In the genomic region with DNA sequence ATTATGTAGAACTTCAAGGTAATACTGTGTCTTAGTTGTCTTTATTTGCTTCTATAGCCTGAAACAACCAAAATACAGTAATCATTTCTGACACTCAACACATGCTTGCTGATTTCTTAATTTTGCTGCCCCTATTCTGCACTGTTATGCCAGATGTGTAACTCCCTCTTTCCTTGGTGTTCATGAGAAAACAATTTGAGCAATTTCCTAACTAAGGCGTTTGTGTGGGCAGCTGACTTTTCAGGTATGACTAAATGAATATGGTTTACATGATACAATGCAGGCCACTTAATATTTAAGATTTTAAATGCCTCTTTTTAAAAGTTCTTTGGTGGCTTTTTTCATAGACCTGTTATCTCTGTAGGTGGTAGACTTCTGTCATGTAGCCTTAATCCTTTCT, we compare ENCODE assay signal across 20 cellular contexts. TPM values are rescaled to one million over a fixed set of nuclear protein-coding genes. Genes with fewer than 3 reads are reported as not detected.
DNase-seq lines count a peak whose midpoint lies in the region; ATAC-seq and TF ChIP-seq lines count a peak whose summit lies in the region.
"Had no signal": no experiment of that assay in that cellular context is flagged by ENCODE, and none has a peak within 500 bp of the region (broad histone marks: within the 10 kb centered on the region; RNA-seq: fewer than 3 reads in every experiment).

No MANE protein-coding gene starts in this region.

- H3K4me3 ChIP-seq in epithelial cell of esophagus (ENCODE audit: low read length) (no peak overlapping the region), colonic mucosa (no peak overlapping the region), brain microvascular endothelial cell (ENCODE audit: low read depth, low read length) (no peak overlapping the region)
- H3K4me3 ChIP-seq: BLaER1 treated with 17β-estradiol and CSF1 and Interleukin-3, amounts not matched to agents 10 nM and 100 nM; SJSA1 had no signal

- H3K27ac ChIP-seq in colonic mucosa (no peak overlapping the region), brain microvascular endothelial cell (no peak overlapping the region)
- H3K27ac ChIP-seq: BLaER1 treated with 17β-estradiol and CSF1 and Interleukin-3, amounts not matched to agents 10 nM and 100 nM; SJSA1 had no signal

- no peaks in the 10 kb centered on the region for H3K27me3 ChIP-seq in colonic mucosa
- H3K27me3 ChIP-seq in brain microvascular endothelial cell (replicated peaks), result no peaks in the 10 kb centered on the region
- H3K27me3 ChIP-seq: BLaER1 treated with 17β-estradiol and CSF1 and Interleukin-3, amounts not matched to agents 10 nM and 100 nM; SJSA1 had no signal

- no peaks in the 10 kb centered on the region for H3K9me3 ChIP-seq in colonic mucosa
- H3K9me3 ChIP-seq: SJSA1 had no signal

- no peak for ATAC-seq in HG03571 (IDR thresholded peaks at IDR 0.05; ENCODE audit: unreplicated experiment)
- ATAC-seq: Right ventricle myocardium inferior had no signal

- in situ Hi-C loops in brain microvascular endothelial cell (cut with HindIII; ENCODE audit: low pct_ligation_motif_present, low sequenced_read_pairs), result no loop called here

- DNase-seq in ELR (ENCODE audit: low read depth), result peak; percentile 32
- DNase-seq in HS-5 (ENCODE audit: low read depth), result peak; percentile 39
- DNase-seq in epithelial cell of esophagus (ENCODE audit: low read depth), result peak; percentile 62
- no peak for DNase-seq in colonic mucosa
- DNase-seq in brain microvascular endothelial cell, result no peak
- DNase-seq in activated CD8-positive, alpha-beta memory T cell treated with anti-CD3 and anti-CD28 coated beads, Interleukin-2, amount 50 U/mL, for 4 hours, result no peak
- DNase-seq: CD4-positive, alpha-beta memory T cell; GDM1; H7; Karpas-422; NCI-H1694; NCI-H2081; NCI-H2171 treated with DMSO at 0.1 percent for 48 hours; NCI-H446; NCI-H526 treated with DMSO at 0.1 percent for 48 hours; OCI-M1 had no signal

- no peak overlapping the region for H3K9ac ChIP-seq in colonic mucosa (ENCODE audit: low read depth in 2 of 2, low read length in 2 of 2)
- H3K9ac ChIP-seq: BLaER1 treated with 17β-estradiol and CSF1 and Interleukin-3, amounts not matched to agents 10 nM and 100 nM had no signal

- TF ChIP-seq CTCF in epithelial cell of esophagus (IDR thresholded peaks at IDR 0.05; ENCODE audit: insufficient read depth, low read depth, low read length, missing control alignments) (no peak), colonic mucosa (IDR thresholded peaks at IDR 0.05) (no peak), brain microvascular endothelial cell (IDR thresholded peaks at IDR 0.05; ENCODE audit: low read depth, low read length, missing control alignments) (no peak)

- no peaks in the 10 kb centered on the region for H3K36me3 ChIP-seq in colonic mucosa
- no peaks in the 10 kb centered on the region for H3K36me3 ChIP-seq in brain microvascular endothelial cell (replicated peaks)
- H3K36me3 ChIP-seq: BLaER1 treated with 17β-estradiol and CSF1 and Interleukin-3, amounts not matched to agents 10 nM and 100 nM; SJSA1 had no signal

- intact Hi-C loops in colonic mucosa (cut with DNase I), result no loop called here

- no peaks in the 10 kb centered on the region for H3K4me1 ChIP-seq in colonic mucosa
- H3K4me1 ChIP-seq: BLaER1 treated with 17β-estradiol and CSF1 and Interleukin-3, amounts not matched to agents 10 nM and 100 nM; SJSA1 had no signal

RNA-seq across cellular contexts. Expression of a gene that starts 46.1 kb away (rescaled TPM):
- 10 to 100 TPM in 1 of 2 donors, 1 to 10 TPM in 1; 9.8 to 23.2 TPM for total RNA-seq in colonic mucosa

Comparison
In these comparisons a context has a peak if more than half of its experiments do, and no peak if none do; other contexts are left out.
1. DNase-seq: peak in ELR (single experiment), HS-5 (single experiment) and epithelial cell of esophagus (single experiment); none in colonic mucosa (single experiment), brain microvascular endothelial cell (single experiment) and activated CD8-positive, alpha-beta memory T cell treated with anti-CD3 and anti-CD28 coated beads, Interleukin-2, amount 50 U/mL, for 4 hours (single experiment).